Comparison of ENCODE assay signal across 18 cellular contexts in genomic region chr2:187526776-187527175, GRCh38. TPM values are rescaled to one million over a fixed set of nuclear protein-coding genes. Genes with fewer than 3 reads are reported as not detected.
DNase-seq lines count a peak whose midpoint lies in the region; ATAC-seq, FAIRE-seq and TF ChIP-seq lines count a peak whose summit lies in the region.
"Had no signal": no experiment of that assay in that cellular context is flagged by ENCODE, and none has a peak within 500 bp of the region (broad histone marks: within the 10 kb centered on the region; RNA-seq: fewer than 3 reads in every experiment).

No MANE protein-coding gene starts in this region.

- DNase-seq in MCF 10A (ENCODE audit: unreplicated experiment) (no peak), mammary epithelial cell (no peak), astrocyte (ENCODE audit: low read depth) (no peak), vagina (ENCODE audit: extremely low spot score in 2 of 2) (no peak), NCI-H146 treated with DMSO at 0.1 percent for 48 hours (lab: John Stamatoyannopoulos, UW; ENCODE audit: unreplicated experiment) (no peak), lower leg skin (ENCODE audit: low spot score in 2 of 2) (no peak)
- DNase-seq: activated CD8-positive, alpha-beta memory T cell treated with anti-CD3 and anti-CD28 coated beads, Interleukin-2, amount 50 U/mL, for 4 hours; effector memory CD8-positive, alpha-beta T cell; GF-D8; NCI-H526 treated with DMSO at 0.1 percent for 48 hours; stimulated activated CD4-positive, alpha-beta T cell treated with anti-CD3 and anti-CD28 coated beads, Interleukin-15, amount 100 ng/mL, for 24 hours; substantia nigra had no signal

- H3K27ac Mint-ChIP-seq in MCF 10A (ENCODE audit: low read depth, unreplicated experiment) (peak overlapping the region; percentile 87), astrocyte (ENCODE audit: unreplicated experiment) (no peak overlapping the region)
- H3K27ac Mint-ChIP-seq: activated naive CD8-positive, alpha-beta T cell; effector memory CD8-positive, alpha-beta T cell had no signal

- TF ChIP-seq CTCF in MCF 10A (IDR thresholded peaks at IDR 0.05; ENCODE audit: unreplicated experiment) (no peak), mammary epithelial cell (conservative IDR thresholded peaks at IDR 0.05 in 1 of 2, IDR thresholded peaks at IDR 0.05 in 1 of 2; ENCODE audit: extremely low read depth in 1 of 2, insufficient read depth in 1 of 2, low read depth in 1 of 2, low read length in 2 of 2) (no peak), astrocyte (IDR thresholded peaks at IDR 0.05; ENCODE audit: insufficient read depth, low read depth, low read length) (no peak), liver (IDR thresholded peaks at IDR 0.05; ENCODE audit: low read depth, low read length, missing input control) (no peak), vagina (IDR thresholded peaks at IDR 0.05) (no peak), lower leg skin (IDR thresholded peaks at IDR 0.05) (no peak)

- H3K4me3 ChIP-seq in mammary epithelial cell (replicated peaks in 1 of 3; ENCODE audit: insufficient read depth in 1 of 3, low read depth in 2 of 3, low read length in 3 of 3) (no peak overlapping the region), astrocyte (ENCODE audit: insufficient read depth, low read depth, low read length) (no peak overlapping the region), liver (ENCODE audit: low read depth in 1 of 3, low read length in 3 of 3) (no peak overlapping the region), vagina (no peak overlapping the region), lower leg skin (ENCODE audit: low read depth, poor library complexity, severe bottlenecking) (no peak overlapping the region)
- H3K4me3 ChIP-seq: cardiac muscle cell had no signal

- H3K36me3 ChIP-seq in mammary epithelial cell (ENCODE audit: insufficient read depth, low read length) = no peaks in the 10 kb centered on the region
- H3K36me3 ChIP-seq in astrocyte (ENCODE audit: insufficient read depth, low read length) = peaks cover 4% of the 10 kb centered on the region
- peaks cover 0 to 6% (median 5%) of the 10 kb centered on the region in 4 donors for H3K36me3 ChIP-seq in liver (ENCODE audit: control insufficient read depth in 4 of 4, insufficient read depth in 3 of 4, low read depth in 1 of 4, low read length in 3 of 4)
- no peaks in the 10 kb centered on the region for H3K36me3 ChIP-seq in vagina
- H3K36me3 ChIP-seq: cardiac muscle cell had no signal

- H3K79me2 ChIP-seq in mammary epithelial cell (ENCODE audit: insufficient read depth, low read length) (no peaks in the 10 kb centered on the region), astrocyte (ENCODE audit: insufficient read depth, low read length) (peaks cover 11% of the 10 kb centered on the region)

- intact Hi-C loops in MCF 10A (cut with micrococcal nuclease) (no loop called here), mammary epithelial cell (cut with micrococcal nuclease) (no loop called here), vagina (cut with DNase I) (no loop called here), lower leg skin (cut with DNase I; ENCODE audit: low total_unique reads) (no loop called here)

- H3K4me3 Mint-ChIP-seq in MCF 10A (ENCODE audit: unreplicated experiment) (no peak overlapping the region), astrocyte (ENCODE audit: unreplicated experiment) (no peak overlapping the region)
- H3K4me3 Mint-ChIP-seq: activated naive CD8-positive, alpha-beta T cell; effector memory CD8-positive, alpha-beta T cell had no signal

- CTCF ChIA-PET in MCF 10A (lab: Yijun Ruan, JAX) (interaction anchor here (0.6 to 2.1 kb wide), 5 partner anchors 22 to 981 kb away, joined by 3 to 19 read pairs (median 8); no protein-coding TSS in a partner anchor), mammary epithelial cell (lab: Charles Lee; ENCODE audit: low non-redundant PET) (no interaction called here)

- H3K9me3 ChIP-seq in mammary epithelial cell (replicated peaks; ENCODE audit: insufficient read depth, low read length) (no peaks in the 10 kb centered on the region), astrocyte (ENCODE audit: insufficient read depth, low read depth, low read length) (no peaks in the 10 kb centered on the region), liver (ENCODE audit: control insufficient read depth in 4 of 4, low read length in 3 of 4) (no peaks in the 10 kb centered on the region), vagina (no peaks in the 10 kb centered on the region)

- H3K27me3 ChIP-seq in mammary epithelial cell (ENCODE audit: insufficient read depth, low read length) (no peaks in the 10 kb centered on the region), astrocyte (ENCODE audit: insufficient read depth, low read length) (no peaks in the 10 kb centered on the region), liver (ENCODE audit: control insufficient read depth in 4 of 4, insufficient read depth in 4 of 4, low read length in 3 of 4) (no peaks in the 10 kb centered on the region), vagina (no peaks in the 10 kb centered on the region)
- H3K27me3 ChIP-seq: cardiac muscle cell had no signal

- H3K4me1 Mint-ChIP-seq in MCF 10A (ENCODE audit: insufficient read depth, unreplicated experiment) (peaks cover 35% of the 10 kb centered on the region), astrocyte (ENCODE audit: low read depth, unreplicated experiment) (peaks cover 5% of the 10 kb centered on the region)

- no peaks in the 10 kb centered on the region for H3K27me3 Mint-ChIP-seq in MCF 10A (ENCODE audit: insufficient read depth, unreplicated experiment)
- H3K27me3 Mint-ChIP-seq in astrocyte (ENCODE audit: low read depth, unreplicated experiment) = no peaks in the 10 kb centered on the region
- H3K27me3 Mint-ChIP-seq: activated naive CD8-positive, alpha-beta T cell; effector memory CD8-positive, alpha-beta T cell had no signal

- H2AFZ ChIP-seq in mammary epithelial cell (ENCODE audit: low read depth, low read length) (no peak overlapping the region), astrocyte (ENCODE audit: low read depth, low read length) (no peak overlapping the region)

- H3K27ac ChIP-seq in mammary epithelial cell (ENCODE audit: insufficient read depth, low read depth, low read length) (no peak overlapping the region), astrocyte (ENCODE audit: low read depth, low read length) (peak overlapping the region; percentile 48), liver (ENCODE audit: low read depth in 1 of 2, low read length in 2 of 2) (peak overlapping the region in 1 of 2 donors; percentile 46), vagina (peak overlapping the region; percentile 48)
- H3K27ac ChIP-seq: cardiac muscle cell had no signal

- POLR2A ChIA-PET in MCF 10A (lab: Yijun Ruan, JAX) = interaction anchor here (0.7 to 1.5 kb wide), 6 partner anchors 13 to 54 kb away, joined by 3 to 8 read pairs (median 3); partner anchors contain the start of gene TFPI

- BruUV-seq in MCF 10A (replicated peaks; lab: Mats Ljungman, UMichigan) = no TSS peak
- no TSS peak for BruUV-seq in mammary epithelial cell (replicated peaks; lab: Mats Ljungman, UMichigan)

- H3K9ac ChIP-seq in mammary epithelial cell (ENCODE audit: insufficient read depth, low read length) (no peak overlapping the region), astrocyte (ENCODE audit: low read length) (no peak overlapping the region), liver (ENCODE audit: low read depth in 1 of 2, low read length in 2 of 2) (no peak overlapping the region)

- H3K4me1 ChIP-seq in mammary epithelial cell (ENCODE audit: insufficient read depth, low read length) (no peaks in the 10 kb centered on the region), astrocyte (ENCODE audit: insufficient read depth, low read length) (peaks cover 9% of the 10 kb centered on the region), liver (ENCODE audit: control insufficient read depth in 4 of 4, insufficient read depth in 4 of 4, low read length in 3 of 4) (peaks cover 5 to 38% (median 12%) of the 10 kb centered on the region in 4 donors), vagina (peaks cover 20% of the 10 kb centered on the region)

- no peak for TF ChIP-seq RAD21 in liver (IDR thresholded peaks at IDR 0.05)

- dilution Hi-C loops in mammary epithelial cell (cut with HindIII; ENCODE audit: low sequenced_read_pairs) = no loop called here

- no peak for ATAC-seq in GM21515 (IDR thresholded peaks at IDR 0.05; ENCODE audit: unreplicated experiment)
- ATAC-seq: activated CD4-positive, CD25-positive, alpha-beta regulatory T cell treated with anti-CD3 and anti-CD28 coated beads, Interleukin-2, amount 50 U/mL, for 24 hours; effector memory CD8-positive, alpha-beta T cell had no signal

- TF ChIP-seq POLR2A in vagina (IDR thresholded peaks at IDR 0.05) (no peak), lower leg skin (IDR thresholded peaks at IDR 0.05) (no peak)

- no peak for FAIRE-seq in astrocyte (lab: Jason Lieb, UNC)

- H3K9me3 Mint-ChIP-seq in MCF 10A (ENCODE audit: unreplicated experiment) = no peaks in the 10 kb centered on the region
- H3K9me3 Mint-ChIP-seq in astrocyte (ENCODE audit: unreplicated experiment) = no peaks in the 10 kb centered on the region
- H3K9me3 Mint-ChIP-seq: effector memory CD8-positive, alpha-beta T cell had no signal

- H4K20me1 ChIP-seq in mammary epithelial cell (ENCODE audit: insufficient read depth, low read length) = no peaks in the 10 kb centered on the region
- no peaks in the 10 kb centered on the region for H4K20me1 ChIP-seq in astrocyte (ENCODE audit: insufficient read depth, low read length)

- H3K36me3 Mint-ChIP-seq in MCF 10A (ENCODE audit: insufficient read depth, unreplicated experiment) (peaks cover 32% of the 10 kb centered on the region), astrocyte (ENCODE audit: low read depth, unreplicated experiment) (peaks cover 3% of the 10 kb centered on the region)
- H3K36me3 Mint-ChIP-seq: activated naive CD8-positive, alpha-beta T cell had no signal

- H3K4me2 ChIP-seq in mammary epithelial cell (ENCODE audit: insufficient read depth, low read depth, low read length) (no peak overlapping the region), astrocyte (ENCODE audit: low read length) (no peak overlapping the region)

- in situ Hi-C loops in mammary epithelial cell (cut with MboI; ENCODE audit: low sequenced_read_pairs in 2 of 2) = no loop called here

RNA-seq across cellular contexts. Expression of gene TFPI, which starts 27.5 kb away (rescaled TPM):
- total RNA-seq in MCF 10A (2022) (67.4 and 71.1 TPM in 2 replicates), mammary epithelial cell (under 1 TPM in 1 of 2 donors, not detected in 1; 0.33 TPM), astrocyte (52.9 and 56.6 TPM in 2 replicates), liver (100 to 1,000 TPM; 109 to 152 TPM), vagina (68.8 TPM), lower leg skin (10 to 100 TPM; 15.6 to 28.4 (median 16.0) TPM)
- polyA plus RNA-seq in mammary epithelial cell (0.50 TPM), liver (100 to 1,000 TPM in 1 of 2 donors, 10 to 100 TPM in 1; 55.8 to 211 TPM)
- polyA minus RNA-seq in mammary epithelial cell = not detected
- total RNA-seq: T-helper 1 cell treated with Interleukin-12 subunit alpha and Interleukin-12 subunit beta and Interleukin-4 antibody, amounts not matched to agents 30 ng/mL and 1 ng/mL, for 36 hours had no signal

Comparison
In these comparisons a context has a peak if more than half of its experiments do, and no peak if none do; other contexts are left out.
1. RNA of gene TFPI, which starts 27.5 kb away (total RNA-seq): 109 to 152 TPM in liver, 68.8 TPM in vagina (single experiment), 67.4 to 71.1 TPM in MCF 10A, 52.9 to 56.6 TPM in astrocyte and 15.6 to 28.4 TPM in lower leg skin; 0.33 TPM in mammary epithelial cell; every median in the first group is over 10 times any median in the second.